Comparison of ENCODE assay signal across 22 cellular contexts in the genomic region with DNA sequence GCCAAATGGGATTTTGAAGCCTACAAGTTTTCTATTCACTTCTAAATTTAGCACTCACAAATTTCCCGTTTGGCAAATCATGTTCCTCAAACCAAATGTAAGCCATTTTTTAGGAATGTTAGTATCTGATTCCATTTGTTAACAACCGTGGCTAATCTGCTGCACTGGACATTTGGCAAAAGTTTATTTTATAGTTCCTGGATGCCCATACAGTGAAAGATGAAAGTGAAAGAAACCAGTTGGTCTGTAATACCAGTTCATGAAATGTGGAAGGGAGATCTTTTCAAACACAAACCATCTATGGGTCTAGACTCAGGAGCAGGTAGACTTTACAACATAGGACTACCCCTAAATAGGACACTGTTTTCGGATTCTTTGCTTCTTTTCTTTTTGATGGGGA.
DNase-seq lines count a peak whose midpoint lies in the region; ATAC-seq and TF ChIP-seq lines count a peak whose summit lies in the region.
"Had no signal": no experiment of that assay in that cellular context is flagged by ENCODE, and none has a peak within 500 bp of the region (broad histone marks: within the 10 kb centered on the region; RNA-seq: fewer than 3 reads in every experiment).

No MANE protein-coding gene starts in this region.

- 0 out of 2 replicates have a peak overlapping the region, but pooled peaks have one; percentile 7 for H3K4me3 ChIP-seq in GM12865 (ENCODE audit: low read depth, low read length)
- H3K4me3 ChIP-seq: spleen, testis, vagina had no signal

- no peak for DNase-seq in GM12865 (ENCODE audit: low read depth)
- peak; percentile 62 for DNase-seq in OCI-M1 (lab: John Stamatoyannopoulos, UW)
- DNase-seq in fibroblast of gingiva (ENCODE audit: low read depth), result peak; percentile 34
- peak; percentile 6 for DNase-seq in stromal cell of bone marrow (ENCODE audit: low read depth)
- no peak for DNase-seq in activated CD4-positive, alpha-beta T cell treated with anti-CD3 and anti-CD28 coated beads, Interleukin-2, amount 50 U/mL, for 1 hour
- no peak for DNase-seq in ACHN
- DNase-seq: activated CD4-positive, alpha-beta T cell treated with anti-CD3 and anti-CD28 coated beads, Interleukin-2, amount 10 ng/mL, durations not matched to agents 7 days and 5 days; CD4-positive, alpha-beta memory T cell; GDM1; hypothalamus; Kasumi-1; natural killer cell; NCI-H1092; NCI-H187; NCI-H524 treated with DMSO at 0.1 percent for 48 hours; spleen; stimulated activated CD4-positive, alpha-beta T cell treated with anti-CD3 and anti-CD28 coated beads, Interleukin-2, amount 100 ng/mL, for 48 hours; testis had no signal

- in situ Hi-C loops in ACHN (cut with HindIII; ENCODE audit: low pct_ligation_motif_present, low pct_unique_long_range_greater_than_20kb, low sequenced_read_pairs), result no loop called here

- no peak for ATAC-seq in GM19023 (IDR thresholded peaks at IDR 0.05; ENCODE audit: unreplicated experiment)
- ATAC-seq: left lobe of liver; natural killer cell; stimulated activated memory B cell treated with anti-CD40 and anti-IgM and Interleukin-4, amounts not matched to agents 10 μg/mL and 1 μg/mL and 100 μg/mL, for 72 hours had no signal

- TF ChIP-seq CTCF in GM12865 (IDR thresholded peaks at IDR 0.05; ENCODE audit: insufficient read depth, low read depth, low read length, missing control alignments), result no peak

Comparison
In these comparisons a context has a peak if more than half of its experiments do, and no peak if none do; other contexts are left out.
1. DNase-seq: peak in OCI-M1 (single experiment), fibroblast of gingiva (single experiment) and stromal cell of bone marrow (single experiment); none in GM12865 (single experiment), activated CD4-positive, alpha-beta T cell treated with anti-CD3 and anti-CD28 coated beads, Interleukin-2, amount 50 U/mL, for 1 hour (single experiment) and ACHN (single experiment).